ENCODE assay signal across 8 cellular contexts in genomic region chr2:29196792-29197788, GRCh38.
DNase-seq lines count a peak whose midpoint lies in the region; ATAC-seq and TF ChIP-seq lines count a peak whose summit lies in the region.

No MANE protein-coding gene starts in this region.

- CTCF ChIA-PET in OCI-LY7 (lab: Charles Lee; ENCODE audit: unreplicated experiment) = no interaction called here

- no peaks in the 10 kb centered on the region for H3K9me3 ChIP-seq in OCI-LY7 (ENCODE audit: low read length)
- no peaks in the 10 kb centered on the region for H3K9me3 ChIP-seq in neural progenitor cell (ENCODE audit: low read depth)

- H3K4me2 ChIP-seq in OCI-LY7 (ENCODE audit: low read length) (no peak overlapping the region), neural progenitor cell (no peak overlapping the region)

- no peaks in the 10 kb centered on the region for H3K36me3 ChIP-seq in OCI-LY7 (ENCODE audit: insufficient read depth, low read length)
- H3K36me3 ChIP-seq in neural progenitor cell = no peaks in the 10 kb centered on the region

- H3K36me3 Mint-ChIP-seq in neural progenitor cell = peaks cover 2% of the 10 kb centered on the region

- H2AFZ ChIP-seq in OCI-LY7 (ENCODE audit: low read length) (no peak overlapping the region), neural progenitor cell (replicated peaks) (no peak overlapping the region)

- no peak overlapping the region for H3K4me3 ChIP-seq in GM12864 (ENCODE audit: low read depth, low read length)
- no peak overlapping the region for H3K4me3 ChIP-seq in OCI-LY7 (ENCODE audit: low read depth, low read length, poor library complexity, severe bottlenecking)
- H3K4me3 ChIP-seq in fibroblast of mammary gland (ENCODE audit: control insufficient read depth, low read depth, low read length) = no peak overlapping the region
- no peak overlapping the region for H3K4me3 ChIP-seq in neural progenitor cell

- H3K4me1 ChIP-seq in OCI-LY7 (ENCODE audit: insufficient read depth, low read length, poor library complexity, severe bottlenecking) (no peaks in the 10 kb centered on the region), neural progenitor cell (peaks cover 5% of the 10 kb centered on the region)

- BruUV-seq in OCI-LY7 (replicated peaks; lab: Mats Ljungman, UMichigan) = no TSS peak

- ATAC-seq in HG02763 (IDR thresholded peaks at IDR 0.05; ENCODE audit: unreplicated experiment) = no peak

- H3K4me1 Mint-ChIP-seq in neural progenitor cell = peaks cover 4% of the 10 kb centered on the region

- DNase-seq in GM12864 (ENCODE audit: low read depth) = peak; percentile 33
- peak; percentile 55 for DNase-seq in HuH-7 (ENCODE audit: low spot score)
- peak; percentile 66 for DNase-seq in OCI-LY7 (ENCODE audit: low spot score)
- DNase-seq in activated T-cell treated with anti-CD3 and anti-CD28 coated beads, Interleukin-2, amount 50 U/mL, for 1 hour = peak; percentile 74
- peak; percentile 61 for DNase-seq in fibroblast of mammary gland (ENCODE audit: low read depth)
- peak; percentile 81 for DNase-seq in neural progenitor cell (ENCODE audit: low spot score)
- DNase-seq in superior temporal gyrus (ENCODE audit: extremely low spot score) = peak; percentile 80

- peaks cover 10% of the 10 kb centered on the region for H3F3A ChIP-seq in neural progenitor cell (ENCODE audit: low read depth)

- POLR2A ChIA-PET in OCI-LY7 (lab: Charles Lee) = no interaction called here

- intact Hi-C loops in OCI-LY7 (cut with micrococcal nuclease; ENCODE audit: unreplicated experiment) = loop anchor here (1.0 to 2.0 kb wide), 3 partner anchors 34 to 376 kb away; no protein-coding TSS in a partner anchor

- H3K27ac ChIP-seq in OCI-LY7 (ENCODE audit: low read depth, low read length, poor library complexity, severe bottlenecking) = no peak overlapping the region
- H3K27ac ChIP-seq in neural progenitor cell = no peak overlapping the region

- H3K27ac Mint-ChIP-seq in neural progenitor cell = no peak overlapping the region

- no peaks in the 10 kb centered on the region for H3K9me2 ChIP-seq in OCI-LY7 (ENCODE audit: insufficient read depth, low read length)

- H3K79me2 ChIP-seq in OCI-LY7 (ENCODE audit: insufficient read depth, low read depth, low read length) (no peaks in the 10 kb centered on the region), neural progenitor cell (ENCODE audit: low read depth) (no peaks in the 10 kb centered on the region)

- no peaks in the 10 kb centered on the region for H4K20me1 ChIP-seq in OCI-LY7 (ENCODE audit: insufficient read depth, low read length)
- H4K20me1 ChIP-seq in neural progenitor cell (ENCODE audit: low read depth) = no peaks in the 10 kb centered on the region

- peaks cover 3% of the 10 kb centered on the region for H3K27me3 Mint-ChIP-seq in neural progenitor cell (ENCODE audit: insufficient read depth, low read depth)

- H3K27me3 ChIP-seq in neural progenitor cell = no peaks in the 10 kb centered on the region

- no peak overlapping the region for H3K9ac ChIP-seq in neural progenitor cell

- no peak overlapping the region for H3K4me3 Mint-ChIP-seq in neural progenitor cell

- no peaks in the 10 kb centered on the region for H3K9me3 Mint-ChIP-seq in neural progenitor cell

- peak; percentile 82 for TF ChIP-seq CTCF in GM12864 (IDR thresholded peaks at IDR 0.05; ENCODE audit: low read depth, low read length, missing control alignments)
- peak; percentile 93 for TF ChIP-seq CTCF in OCI-LY7 (conservative IDR thresholded peaks at IDR 0.05; ENCODE audit: low read length)
- TF ChIP-seq CTCF in fibroblast of mammary gland (conservative IDR thresholded peaks at IDR 0.05; ENCODE audit: control insufficient read depth, insufficient read depth, low read depth, low read length) = peak; percentile 88
- TF ChIP-seq CTCF in neural progenitor cell (IDR thresholded peaks at IDR 0.05) = peak; percentile 91
